ENCODE assay signal across 17 cellular contexts in genomic region chr7:94177441-94177840, GRCh38.
"Had no signal": no experiment of that assay in that cellular context is flagged by ENCODE, and none has a peak within 500 bp of the region (broad histone marks: within the 10 kb centered on the region; RNA-seq: fewer than 3 reads in every experiment).

No MANE protein-coding gene starts in this region.

- ATAC-seq: left ventricle myocardium superior, natural killer cell had no signal

- H3K4me3 ChIP-seq: adrenal gland, transverse colon had no signal

- H3K4me3 Mint-ChIP-seq: natural killer cell had no signal

- H3K9me3 Mint-ChIP-seq: activated T-helper 2 cell treated with anti-CD3 and anti-CD28 coated beads, Interferon-gamma antibody, Interleukin-2, Interleukin-4, amounts not matched to agents 10 μg/mL and 5 μg/mL and 100 μg/mL, durations not matched to agents 14 hours and 24 hours and 36 hours had no signal

- H3K36me3 ChIP-seq: adrenal gland, transverse colon, WERI-Rb-1 had no signal

- H3K9me3 ChIP-seq: adrenal gland, transverse colon had no signal

- H3K4me1 ChIP-seq: transverse colon had no signal

- H3K27ac ChIP-seq: transverse colon, WERI-Rb-1 had no signal

- H3K27me3 ChIP-seq: adrenal gland, transverse colon had no signal

- H3K27ac Mint-ChIP-seq: activated T-helper 2 cell treated with anti-CD3 and anti-CD28 coated beads, Interferon-gamma antibody, Interleukin-2, Interleukin-4, amounts not matched to agents 10 μg/mL and 5 μg/mL and 100 μg/mL, durations not matched to agents 14 hours and 24 hours and 36 hours; natural killer cell had no signal

- DNase-seq: activated CD4-positive, alpha-beta T cell treated with anti-CD3 and anti-CD28 coated beads, Interleukin-2, amount 50 U/mL, for 48 hours; activated naive CD4-positive, alpha-beta T cell treated with anti-CD3 and anti-CD28 coated beads, Interleukin-2, amount 50 U/mL, for 16 hours; adrenal gland; hypothalamus; kidney; left ventricle myocardium superior; mesenchymal stem cell; natural killer cell; posterior cingulate gyrus; stimulated activated CD4-positive, alpha-beta T cell treated with anti-CD3 and anti-CD28 coated beads, Interleukin-2, amount 100 ng/mL, for 48 hours; stimulated activated naive CD4-positive, alpha-beta T cell treated with Interleukin-2 at 50 U/mL for 16 hours; substantia nigra; T-helper 1 cell; T1000; transverse colon; WERI-Rb-1 had no signal
